In genomic region chr2:238865015-238865719, GRCh38 we compare ENCODE assay signal across 11 cellular contexts. TPM values are rescaled to one million over a fixed set of nuclear protein-coding genes. Genes with fewer than 3 reads are reported as not detected.
DNase-seq lines count a peak whose midpoint lies in the region; ATAC-seq and TF ChIP-seq lines count a peak whose summit lies in the region.
"Had no signal": no experiment of that assay in that cellular context is flagged by ENCODE, and none has a peak within 500 bp of the region (broad histone marks: within the 10 kb centered on the region; RNA-seq: fewer than 3 reads in every experiment).

No MANE protein-coding gene starts in this region.

- no peak overlapping the region for H2BK15ac ChIP-seq in mesendoderm (replicated peaks; ENCODE audit: low read depth)

- TF ChIP-seq CTCF in ascending aorta (IDR thresholded peaks at IDR 0.05) (no peak), thoracic aorta (IDR thresholded peaks at IDR 0.05) (no peak)

- no peaks in the 10 kb centered on the region for H3K79me2 ChIP-seq in mesendoderm (ENCODE audit: control insufficient read depth, insufficient read depth, low read length)

- H3K27ac ChIP-seq in ascending aorta: peak overlapping the region; percentile 86 to 92
- no peak overlapping the region for H3K27ac ChIP-seq in mesendoderm (ENCODE audit: low read depth, low read length)
- peak overlapping the region; percentile 91 to 92 for H3K27ac ChIP-seq in thoracic aorta

- H3K27me3 ChIP-seq in ascending aorta (no peaks in the 10 kb centered on the region), mesendoderm (ENCODE audit: insufficient read depth, low read length, poor library complexity) (no peaks in the 10 kb centered on the region), thoracic aorta (replicated peaks; ENCODE audit: insufficient read depth) (no peaks in the 10 kb centered on the region), MG63 (no peaks in the 10 kb centered on the region)

- H4K8ac ChIP-seq in mesendoderm (ENCODE audit: low read depth, low read length): no peak overlapping the region

- H3K9ac ChIP-seq in mesendoderm (ENCODE audit: low read length): no peak overlapping the region

- peak overlapping the region in 1 of 2 donors; percentile 43 for H3K4me3 ChIP-seq in ascending aorta
- H3K4me3 ChIP-seq in mesendoderm (ENCODE audit: low read length): no peak overlapping the region
- H3K4me3 ChIP-seq in thoracic aorta: no peak overlapping the region
- H3K4me3 ChIP-seq in MG63: no peak overlapping the region

- no peak overlapping the region for H2BK120ac ChIP-seq in mesendoderm (ENCODE audit: low read depth, low read length)

- no peak overlapping the region for H3K4ac ChIP-seq in mesendoderm (ENCODE audit: low read depth, low read length)

- H3K23ac ChIP-seq in mesendoderm (ENCODE audit: low read length): no peak overlapping the region

- H3K18ac ChIP-seq in mesendoderm (ENCODE audit: low read length): peak overlapping the region; percentile 62

- DNase-seq in NCI-H1694 treated with DMSO at 0.1 percent for 48 hours (lab: John Stamatoyannopoulos, UW): peak; percentile 37
- peak in 1 of 2 donors; percentile 59 for DNase-seq in ascending aorta (ENCODE audit: low spot score in 2 of 2)
- DNase-seq in mesendoderm: no peak
- no peak for DNase-seq in thoracic aorta (ENCODE audit: low spot score)
- DNase-seq in MG63: no peak
- DNase-seq: Kasumi-1, occipital lobe had no signal

- no peak overlapping the region for H3K4me2 ChIP-seq in mesendoderm (ENCODE audit: low read length)

- no CpG with 5 or more reads among the region's 17 CpGs for WGBS in mesendoderm (ENCODE audit: extremely low coverage, insufficient coverage, low lambda C conversion rate)

- H3K56ac ChIP-seq in mesendoderm (ENCODE audit: low read length): peak overlapping the region; percentile 25

- no peak overlapping the region for H4K5ac ChIP-seq in mesendoderm (ENCODE audit: low read length)

- H3K36me3 ChIP-seq in ascending aorta: no peaks in the 10 kb centered on the region
- H3K36me3 ChIP-seq in mesendoderm (ENCODE audit: control insufficient read depth, insufficient read depth, low read length): no peaks in the 10 kb centered on the region
- H3K36me3 ChIP-seq in thoracic aorta: no peaks in the 10 kb centered on the region
- H3K36me3 ChIP-seq in MG63: peaks cover 12% of the 10 kb centered on the region

- H3K9me3 ChIP-seq in ascending aorta: no peaks in the 10 kb centered on the region
- no peaks in the 10 kb centered on the region for H3K9me3 ChIP-seq in thoracic aorta
- H3K9me3 ChIP-seq in MG63: no peaks in the 10 kb centered on the region

- no peak overlapping the region for H2AK5ac ChIP-seq in mesendoderm (ENCODE audit: low read length)

- no peak for ATAC-seq in thoracic aorta (ENCODE audit: insufficient number of reproducible peaks, low FRiP score, low read depth)
- no peak for ATAC-seq in GM21576 (IDR thresholded peaks at IDR 0.05; ENCODE audit: unreplicated experiment)
- no peak for ATAC-seq in GM18861 (IDR thresholded peaks at IDR 0.05; ENCODE audit: unreplicated experiment)

- H3K4me1 ChIP-seq in ascending aorta (peaks cover 26 to 53% of the 10 kb centered on the region in 2 donors), mesendoderm (ENCODE audit: control insufficient read depth, low read depth, low read length) (peaks cover 5% of the 10 kb centered on the region), thoracic aorta (ENCODE audit: control insufficient read depth in 1 of 2, low read depth in 2 of 2) (peaks cover 37 to 64% of the 10 kb centered on the region in 2 donors)

- H2BK5ac ChIP-seq in mesendoderm (ENCODE audit: low read length): no peak overlapping the region

- intact Hi-C loops in ascending aorta (cut with DNase I): loop anchor here (10.0 kb wide), 2 partner anchors 270 to 430 kb away; no protein-coding TSS in a partner anchor

- no peaks in the 10 kb centered on the region for H3K79me1 ChIP-seq in mesendoderm (ENCODE audit: low read length)

RNA-seq across cellular contexts. Expression of gene TWIST2, which starts 17.3 kb away (rescaled TPM):
- total RNA-seq in ascending aorta (108 TPM), thoracic aorta (10 to 100 TPM; 41.4 to 62.1 TPM)
- polyA plus RNA-seq in mesendoderm (2013, experiment 1 of 2): 2.9 TPM
- 3.1 TPM for polyA plus RNA-seq in mesendoderm (2013, experiment 2 of 2)
- 40.5 and 66.9 TPM in 2 replicates for total RNA-seq in MG63 (2014; rRNA removed; shearing (Covaris generic); ENCODE audit: low replicate concordance)
- total RNA-seq: activated CD8-positive, alpha-beta memory T cell treated with anti-CD3 and anti-CD28 coated beads for 36 hours; activated naive CD4-positive, alpha-beta T cell treated with anti-CD3 and anti-CD28 coated beads, Interleukin-2, amount 50 U/mL, for 72 hours had no signal
